In genomic region chr7:111108526-111108925, GRCh38 we compare ENCODE assay signal across 18 cellular contexts. TPM values are rescaled to one million over a fixed set of nuclear protein-coding genes. Genes with fewer than 3 reads are reported as not detected.
DNase-seq lines count a peak whose midpoint lies in the region; ATAC-seq, FAIRE-seq and TF ChIP-seq lines count a peak whose summit lies in the region.
"Had no signal": no experiment of that assay in that cellular context is flagged by ENCODE, and none has a peak within 500 bp of the region (broad histone marks: within the 10 kb centered on the region; RNA-seq: fewer than 3 reads in every experiment).

No MANE protein-coding gene starts in this region.

- H3K27ac Mint-ChIP-seq in astrocyte (ENCODE audit: unreplicated experiment) (no peak overlapping the region), chondrocyte (ENCODE audit: unreplicated experiment) (no peak overlapping the region)
- H3K27ac Mint-ChIP-seq: IgD-negative memory B cell had no signal

- H3K4me1 Mint-ChIP-seq in astrocyte (ENCODE audit: low read depth, unreplicated experiment) (peaks cover 19% of the 10 kb centered on the region), chondrocyte (ENCODE audit: low read depth) (peaks cover 15% of the 10 kb centered on the region)

- H3K4me3 Mint-ChIP-seq in astrocyte (ENCODE audit: unreplicated experiment), result no peak overlapping the region
- no peak overlapping the region for H3K4me3 Mint-ChIP-seq in chondrocyte (ENCODE audit: unreplicated experiment)
- H3K4me3 Mint-ChIP-seq: IgD-negative memory B cell had no signal

- no peak overlapping the region for H3K4me3 ChIP-seq in astrocyte (ENCODE audit: insufficient read depth, low read depth, low read length)
- H3K4me3 ChIP-seq: dorsolateral prefrontal cortex had no signal

- H3K9me3 Mint-ChIP-seq in astrocyte (ENCODE audit: unreplicated experiment), result no peaks in the 10 kb centered on the region
- H3K9me3 Mint-ChIP-seq in chondrocyte (ENCODE audit: low read depth), result no peaks in the 10 kb centered on the region
- H3K9me3 Mint-ChIP-seq: naive thymus-derived CD4-positive, alpha-beta T cell had no signal

- no peak overlapping the region for H3K4me2 ChIP-seq in astrocyte (ENCODE audit: low read length)

- no peaks in the 10 kb centered on the region for H3K36me3 Mint-ChIP-seq in astrocyte (ENCODE audit: low read depth, unreplicated experiment)
- no peaks in the 10 kb centered on the region for H3K36me3 Mint-ChIP-seq in chondrocyte (ENCODE audit: low read depth)
- H3K36me3 Mint-ChIP-seq: IgD-negative memory B cell had no signal

- no peaks in the 10 kb centered on the region for H3K36me3 ChIP-seq in astrocyte (ENCODE audit: insufficient read depth, low read length)
- H3K36me3 ChIP-seq: WERI-Rb-1 had no signal

- no peaks in the 10 kb centered on the region for H3K79me2 ChIP-seq in astrocyte (ENCODE audit: insufficient read depth, low read length)

- no peak overlapping the region for H3K9ac ChIP-seq in astrocyte (ENCODE audit: low read length)

- peaks cover 10% of the 10 kb centered on the region for H3K4me1 ChIP-seq in astrocyte (ENCODE audit: insufficient read depth, low read length)

- no peaks in the 10 kb centered on the region for H3K27me3 ChIP-seq in astrocyte (ENCODE audit: insufficient read depth, low read length)
- H3K27me3 ChIP-seq: dorsolateral prefrontal cortex had no signal

- DNase-seq in EH (ENCODE audit: low read depth) (peak; percentile 42), NCI-H146 treated with DMSO at 0.1 percent for 48 hours (lab: John Stamatoyannopoulos, UW; ENCODE audit: unreplicated experiment) (peak; percentile 23), astrocyte (ENCODE audit: low read depth) (peak; percentile 53), left lobe of liver (ENCODE audit: low spot score) (no peak), globus pallidus (ENCODE audit: low spot score) (no peak), chondrocyte (ENCODE audit: low spot score) (no peak)
- DNase-seq: activated CD8-positive, alpha-beta memory T cell treated with anti-CD3 and anti-CD28 coated beads, Interleukin-2, amount 50 U/mL, for 48 hours; amygdala; dorsolateral prefrontal cortex; GF-D8; left colon; naive thymus-derived CD4-positive, alpha-beta T cell; NCI-H1436 treated with DMSO at 0.1 percent for 48 hours; WERI-Rb-1 had no signal

- peak; percentile 49 for ATAC-seq in left lobe of liver
- no peak for ATAC-seq in GM21447 (IDR thresholded peaks at IDR 0.05; ENCODE audit: unreplicated experiment)
- no peak for ATAC-seq in GM21529 (IDR thresholded peaks at IDR 0.05; ENCODE audit: unreplicated experiment)
- ATAC-seq: left colon; naive thymus-derived CD4-positive, alpha-beta T cell; sciatic nerve had no signal

- TF ChIP-seq CTCF in astrocyte (IDR thresholded peaks at IDR 0.05; ENCODE audit: insufficient read depth, low read depth, low read length) (no peak), chondrocyte (IDR thresholded peaks at IDR 0.05) (no peak)

- H3K27me3 Mint-ChIP-seq in astrocyte (ENCODE audit: low read depth, unreplicated experiment) (no peaks in the 10 kb centered on the region), chondrocyte (ENCODE audit: low read depth) (no peaks in the 10 kb centered on the region)
- H3K27me3 Mint-ChIP-seq: IgD-negative memory B cell; naive thymus-derived CD4-positive, alpha-beta T cell had no signal

- FAIRE-seq in astrocyte (lab: Jason Lieb, UNC), result no peak

- no peak overlapping the region for H3K27ac ChIP-seq in astrocyte (ENCODE audit: low read depth, low read length)
- H3K27ac ChIP-seq: dorsolateral prefrontal cortex, WERI-Rb-1 had no signal

- H4K20me1 ChIP-seq in astrocyte (ENCODE audit: insufficient read depth, low read length), result no peaks in the 10 kb centered on the region

- H2AFZ ChIP-seq in astrocyte (ENCODE audit: low read depth, low read length), result no peak overlapping the region

- H3K9me3 ChIP-seq in astrocyte (ENCODE audit: insufficient read depth, low read depth, low read length), result no peaks in the 10 kb centered on the region

RNA-seq across cellular contexts. Expression of gene LRRN3, which starts 17.6 kb away (rescaled TPM):
- total RNA-seq in astrocyte, result 1.8 and 2.2 TPM in 2 replicates
- total RNA-seq in left lobe of liver, result 0.48 TPM
- 0.65 to 1.3 TPM (median 0.74 TPM) in 3 replicates for total RNA-seq in chondrocyte

Comparison
In these comparisons a context has a peak if more than half of its experiments do, and no peak if none do; other contexts are left out.
1. DNase-seq: peak in EH (single experiment), NCI-H146 treated with DMSO at 0.1 percent for 48 hours (single experiment) and astrocyte (single experiment); none in left lobe of liver (single experiment), globus pallidus (single experiment) and chondrocyte (single experiment).